ENCODE assay signal across 1 cellular context in the genomic region with DNA sequence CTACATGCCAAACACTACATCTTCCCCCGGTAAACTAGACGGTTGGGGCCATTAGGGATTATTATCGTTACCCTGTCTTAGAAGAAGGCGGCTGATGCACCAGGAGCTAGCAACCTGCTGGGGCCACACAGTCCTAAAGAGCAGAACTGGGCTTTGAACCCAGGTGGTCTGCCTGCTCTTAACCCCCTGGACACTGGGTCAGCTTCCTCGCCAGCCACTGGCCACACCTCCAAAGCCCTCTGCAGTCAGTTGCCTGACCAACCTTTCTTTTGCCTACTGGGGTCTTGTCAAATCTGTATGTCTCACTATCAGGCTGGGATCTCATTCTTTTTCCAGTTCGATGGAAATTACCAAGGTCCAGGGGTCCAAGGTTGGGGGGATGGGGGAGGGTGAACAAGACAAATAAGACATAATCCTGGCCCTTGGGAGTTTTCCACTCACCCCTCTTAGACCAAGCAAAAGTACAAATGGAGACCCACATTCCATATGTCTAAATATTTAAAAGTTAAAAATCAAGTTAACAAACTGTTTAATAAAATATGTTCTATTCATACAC.
A peak's percentile ranks its signal among the peaks of the same experiment; 100 is the strongest.
TF ChIP-seq lines count a peak whose summit lies in the region.

No MANE protein-coding gene starts in this region.

TF ChIP-seq in HepG2, 621 proteins besides CTCF, POLR2A, EP300 and RAD21 (continued from another document and continues in another):
- TF ChIP-seq, protein P1, sequence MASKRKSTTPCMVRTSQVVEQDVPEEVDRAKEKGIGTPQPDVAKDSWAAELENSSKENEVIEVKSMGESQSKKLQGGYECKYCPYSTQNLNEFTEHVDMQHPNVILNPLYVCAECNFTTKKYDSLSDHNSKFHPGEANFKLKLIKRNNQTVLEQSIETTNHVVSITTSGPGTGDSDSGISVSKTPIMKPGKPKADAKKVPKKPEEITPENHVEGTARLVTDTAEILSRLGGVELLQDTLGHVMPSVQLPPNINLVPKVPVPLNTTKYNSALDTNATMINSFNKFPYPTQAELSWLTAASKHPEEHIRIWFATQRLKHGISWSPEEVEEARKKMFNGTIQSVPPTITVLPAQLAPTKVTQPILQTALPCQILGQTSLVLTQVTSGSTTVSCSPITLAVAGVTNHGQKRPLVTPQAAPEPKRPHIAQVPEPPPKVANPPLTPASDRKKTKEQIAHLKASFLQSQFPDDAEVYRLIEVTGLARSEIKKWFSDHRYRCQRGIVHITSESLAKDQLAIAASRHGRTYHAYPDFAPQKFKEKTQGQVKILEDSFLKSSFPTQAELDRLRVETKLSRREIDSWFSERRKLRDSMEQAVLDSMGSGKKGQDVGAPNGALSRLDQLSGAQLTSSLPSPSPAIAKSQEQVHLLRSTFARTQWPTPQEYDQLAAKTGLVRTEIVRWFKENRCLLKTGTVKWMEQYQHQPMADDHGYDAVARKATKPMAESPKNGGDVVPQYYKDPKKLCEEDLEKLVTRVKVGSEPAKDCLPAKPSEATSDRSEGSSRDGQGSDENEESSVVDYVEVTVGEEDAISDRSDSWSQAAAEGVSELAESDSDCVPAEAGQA (IDR thresholded peaks at IDR 0.05; ENCODE audit: low read depth) = no peak
- TF ChIP-seq, protein P1 (CRISPR knock-in tag; IDR thresholded peaks at IDR 0.05; ENCODE audit: borderline replicate concordance) = no peak
- TF ChIP-seq, protein P2, sequence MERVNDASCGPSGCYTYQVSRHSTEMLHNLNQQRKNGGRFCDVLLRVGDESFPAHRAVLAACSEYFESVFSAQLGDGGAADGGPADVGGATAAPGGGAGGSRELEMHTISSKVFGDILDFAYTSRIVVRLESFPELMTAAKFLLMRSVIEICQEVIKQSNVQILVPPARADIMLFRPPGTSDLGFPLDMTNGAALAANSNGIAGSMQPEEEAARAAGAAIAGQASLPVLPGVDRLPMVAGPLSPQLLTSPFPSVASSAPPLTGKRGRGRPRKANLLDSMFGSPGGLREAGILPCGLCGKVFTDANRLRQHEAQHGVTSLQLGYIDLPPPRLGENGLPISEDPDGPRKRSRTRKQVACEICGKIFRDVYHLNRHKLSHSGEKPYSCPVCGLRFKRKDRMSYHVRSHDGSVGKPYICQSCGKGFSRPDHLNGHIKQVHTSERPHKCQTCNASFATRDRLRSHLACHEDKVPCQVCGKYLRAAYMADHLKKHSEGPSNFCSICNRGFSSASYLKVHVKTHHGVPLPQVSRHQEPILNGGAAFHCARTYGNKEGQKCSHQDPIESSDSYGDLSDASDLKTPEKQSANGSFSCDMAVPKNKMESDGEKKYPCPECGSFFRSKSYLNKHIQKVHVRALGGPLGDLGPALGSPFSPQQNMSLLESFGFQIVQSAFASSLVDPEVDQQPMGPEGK (CRISPR knock-in tag; IDR thresholded peaks at IDR 0.05) = peak; percentile 9; the same call in 1 of the 2 replicates
- TF ChIP-seq CBX2 (IDR thresholded peaks at IDR 0.05; ENCODE audit: low read depth, low read length) = no peak
- TF ChIP-seq CBX2 (CRISPR knock-in tag; IDR thresholded peaks at IDR 0.05; ENCODE audit: low read depth) = no peak
- no peak for TF ChIP-seq RFXANK (CRISPR knock-in tag; IDR thresholded peaks at IDR 0.05)
- TF ChIP-seq ZNF101 (CRISPR knock-in tag; IDR thresholded peaks at IDR 0.05; ENCODE audit: borderline replicate concordance, low read depth) = no peak
- TF ChIP-seq, protein P3, sequence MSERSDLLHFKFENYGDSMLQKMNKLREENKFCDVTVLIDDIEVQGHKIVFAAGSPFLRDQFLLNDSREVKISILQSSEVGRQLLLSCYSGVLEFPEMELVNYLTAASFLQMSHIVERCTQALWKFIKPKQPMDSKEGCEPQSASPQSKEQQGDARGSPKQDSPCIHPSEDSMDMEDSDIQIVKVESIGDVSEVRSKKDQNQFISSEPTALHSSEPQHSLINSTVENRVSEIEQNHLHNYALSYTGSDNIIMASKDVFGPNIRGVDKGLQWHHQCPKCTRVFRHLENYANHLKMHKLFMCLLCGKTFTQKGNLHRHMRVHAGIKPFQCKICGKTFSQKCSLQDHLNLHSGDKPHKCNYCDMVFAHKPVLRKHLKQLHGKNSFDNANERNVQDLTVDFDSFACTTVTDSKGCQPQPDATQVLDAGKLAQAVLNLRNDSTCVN (CRISPR knock-in tag; IDR thresholded peaks at IDR 0.05; ENCODE audit: borderline replicate concordance) = no peak
- TF ChIP-seq HNF4A (CRISPR knock-in tag; IDR thresholded peaks at IDR 0.05) = peak; percentile 61; the same call in 1 of the 2 replicates
- no peak for TF ChIP-seq ZSCAN21 (CRISPR knock-in tag; IDR thresholded peaks at IDR 0.05; ENCODE audit: borderline replicate concordance)
- TF ChIP-seq, protein P4, sequence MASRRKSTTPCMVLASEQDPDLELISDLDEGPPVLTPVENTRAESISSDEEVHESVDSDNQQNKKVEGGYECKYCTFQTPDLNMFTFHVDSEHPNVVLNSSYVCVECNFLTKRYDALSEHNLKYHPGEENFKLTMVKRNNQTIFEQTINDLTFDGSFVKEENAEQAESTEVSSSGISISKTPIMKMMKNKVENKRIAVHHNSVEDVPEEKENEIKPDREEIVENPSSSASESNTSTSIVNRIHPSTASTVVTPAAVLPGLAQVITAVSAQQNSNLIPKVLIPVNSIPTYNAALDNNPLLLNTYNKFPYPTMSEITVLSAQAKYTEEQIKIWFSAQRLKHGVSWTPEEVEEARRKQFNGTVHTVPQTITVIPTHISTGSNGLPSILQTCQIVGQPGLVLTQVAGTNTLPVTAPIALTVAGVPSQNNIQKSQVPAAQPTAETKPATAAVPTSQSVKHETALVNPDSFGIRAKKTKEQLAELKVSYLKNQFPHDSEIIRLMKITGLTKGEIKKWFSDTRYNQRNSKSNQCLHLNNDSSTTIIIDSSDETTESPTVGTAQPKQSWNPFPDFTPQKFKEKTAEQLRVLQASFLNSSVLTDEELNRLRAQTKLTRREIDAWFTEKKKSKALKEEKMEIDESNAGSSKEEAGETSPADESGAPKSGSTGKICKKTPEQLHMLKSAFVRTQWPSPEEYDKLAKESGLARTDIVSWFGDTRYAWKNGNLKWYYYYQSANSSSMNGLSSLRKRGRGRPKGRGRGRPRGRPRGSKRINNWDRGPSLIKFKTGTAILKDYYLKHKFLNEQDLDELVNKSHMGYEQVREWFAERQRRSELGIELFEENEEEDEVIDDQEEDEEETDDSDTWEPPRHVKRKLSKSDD (CRISPR knock-in tag; IDR thresholded peaks at IDR 0.05; ENCODE audit: low read depth) = no peak
- TF ChIP-seq ZNF207 (IDR thresholded peaks at IDR 0.05; ENCODE audit: borderline replicate concordance) = no peak
- TF ChIP-seq, protein P5, sequence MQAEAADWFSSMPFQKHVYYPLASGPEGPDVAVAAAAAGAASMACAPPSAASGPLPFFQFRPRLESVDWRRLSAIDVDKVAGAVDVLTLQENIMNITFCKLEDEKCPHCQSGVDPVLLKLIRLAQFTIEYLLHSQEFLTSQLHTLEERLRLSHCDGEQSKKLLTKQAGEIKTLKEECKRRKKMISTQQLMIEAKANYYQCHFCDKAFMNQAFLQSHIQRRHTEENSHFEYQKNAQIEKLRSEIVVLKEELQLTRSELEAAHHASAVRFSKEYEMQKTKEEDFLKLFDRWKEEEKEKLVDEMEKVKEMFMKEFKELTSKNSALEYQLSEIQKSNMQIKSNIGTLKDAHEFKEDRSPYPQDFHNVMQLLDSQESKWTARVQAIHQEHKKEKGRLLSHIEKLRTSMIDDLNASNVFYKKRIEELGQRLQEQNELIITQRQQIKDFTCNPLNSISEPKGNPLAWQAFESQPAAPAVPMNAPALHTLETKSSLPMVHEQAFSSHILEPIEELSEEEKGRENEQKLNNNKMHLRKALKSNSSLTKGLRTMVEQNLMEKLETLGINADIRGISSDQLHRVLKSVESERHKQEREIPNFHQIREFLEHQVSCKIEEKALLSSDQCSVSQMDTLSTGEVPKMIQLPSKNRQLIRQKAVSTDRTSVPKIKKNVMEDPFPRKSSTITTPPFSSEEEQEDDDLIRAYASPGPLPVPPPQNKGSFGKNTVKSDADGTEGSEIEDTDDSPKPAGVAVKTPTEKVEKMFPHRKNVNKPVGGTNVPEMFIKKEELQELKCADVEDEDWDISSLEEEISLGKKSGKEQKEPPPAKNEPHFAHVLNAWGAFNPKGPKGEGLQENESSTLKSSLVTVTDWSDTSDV (CRISPR knock-in tag; IDR thresholded peaks at IDR 0.05) = no peak
- TF ChIP-seq, protein P6, sequence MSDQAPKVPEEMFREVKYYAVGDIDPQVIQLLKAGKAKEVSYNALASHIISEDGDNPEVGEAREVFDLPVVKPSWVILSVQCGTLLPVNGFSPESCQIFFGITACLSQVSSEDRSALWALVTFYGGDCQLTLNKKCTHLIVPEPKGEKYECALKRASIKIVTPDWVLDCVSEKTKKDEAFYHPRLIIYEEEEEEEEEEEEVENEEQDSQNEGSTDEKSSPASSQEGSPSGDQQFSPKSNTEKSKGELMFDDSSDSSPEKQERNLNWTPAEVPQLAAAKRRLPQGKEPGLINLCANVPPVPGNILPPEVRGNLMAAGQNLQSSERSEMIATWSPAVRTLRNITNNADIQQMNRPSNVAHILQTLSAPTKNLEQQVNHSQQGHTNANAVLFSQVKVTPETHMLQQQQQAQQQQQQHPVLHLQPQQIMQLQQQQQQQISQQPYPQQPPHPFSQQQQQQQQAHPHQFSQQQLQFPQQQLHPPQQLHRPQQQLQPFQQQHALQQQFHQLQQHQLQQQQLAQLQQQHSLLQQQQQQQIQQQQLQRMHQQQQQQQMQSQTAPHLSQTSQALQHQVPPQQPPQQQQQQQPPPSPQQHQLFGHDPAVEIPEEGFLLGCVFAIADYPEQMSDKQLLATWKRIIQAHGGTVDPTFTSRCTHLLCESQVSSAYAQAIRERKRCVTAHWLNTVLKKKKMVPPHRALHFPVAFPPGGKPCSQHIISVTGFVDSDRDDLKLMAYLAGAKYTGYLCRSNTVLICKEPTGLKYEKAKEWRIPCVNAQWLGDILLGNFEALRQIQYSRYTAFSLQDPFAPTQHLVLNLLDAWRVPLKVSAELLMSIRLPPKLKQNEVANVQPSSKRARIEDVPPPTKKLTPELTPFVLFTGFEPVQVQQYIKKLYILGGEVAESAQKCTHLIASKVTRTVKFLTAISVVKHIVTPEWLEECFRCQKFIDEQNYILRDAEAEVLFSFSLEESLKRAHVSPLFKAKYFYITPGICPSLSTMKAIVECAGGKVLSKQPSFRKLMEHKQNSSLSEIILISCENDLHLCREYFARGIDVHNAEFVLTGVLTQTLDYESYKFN (CRISPR knock-in tag; conservative IDR thresholded peaks at IDR 0.05) = peak; percentile 71
- no peak for TF ChIP-seq RARA (CRISPR knock-in tag; IDR thresholded peaks at IDR 0.05)
- TF ChIP-seq, protein P7, sequence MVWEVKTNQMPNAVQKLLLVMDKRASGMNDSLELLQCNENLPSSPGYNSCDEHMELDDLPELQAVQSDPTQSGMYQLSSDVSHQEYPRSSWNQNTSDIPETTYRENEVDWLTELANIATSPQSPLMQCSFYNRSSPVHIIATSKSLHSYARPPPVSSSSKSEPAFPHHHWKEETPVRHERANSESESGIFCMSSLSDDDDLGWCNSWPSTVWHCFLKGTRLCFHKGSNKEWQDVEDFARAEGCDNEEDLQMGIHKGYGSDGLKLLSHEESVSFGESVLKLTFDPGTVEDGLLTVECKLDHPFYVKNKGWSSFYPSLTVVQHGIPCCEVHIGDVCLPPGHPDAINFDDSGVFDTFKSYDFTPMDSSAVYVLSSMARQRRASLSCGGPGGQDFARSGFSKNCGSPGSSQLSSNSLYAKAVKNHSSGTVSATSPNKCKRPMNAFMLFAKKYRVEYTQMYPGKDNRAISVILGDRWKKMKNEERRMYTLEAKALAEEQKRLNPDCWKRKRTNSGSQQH (CRISPR knock-in tag; IDR thresholded peaks at IDR 0.05; ENCODE audit: low read depth) = no peak
- TF ChIP-seq, protein P8, sequence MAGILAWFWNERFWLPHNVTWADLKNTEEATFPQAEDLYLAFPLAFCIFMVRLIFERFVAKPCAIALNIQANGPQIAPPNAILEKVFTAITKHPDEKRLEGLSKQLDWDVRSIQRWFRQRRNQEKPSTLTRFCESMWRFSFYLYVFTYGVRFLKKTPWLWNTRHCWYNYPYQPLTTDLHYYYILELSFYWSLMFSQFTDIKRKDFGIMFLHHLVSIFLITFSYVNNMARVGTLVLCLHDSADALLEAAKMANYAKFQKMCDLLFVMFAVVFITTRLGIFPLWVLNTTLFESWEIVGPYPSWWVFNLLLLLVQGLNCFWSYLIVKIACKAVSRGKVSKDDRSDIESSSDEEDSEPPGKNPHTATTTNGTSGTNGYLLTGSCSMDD (CRISPR knock-in tag; IDR thresholded peaks at IDR 0.05) = no peak
- no peak for TF ChIP-seq FOXK1 (CRISPR knock-in tag; IDR thresholded peaks at IDR 0.05; ENCODE audit: borderline replicate concordance, low read depth)
- TF ChIP-seq, protein P9, sequence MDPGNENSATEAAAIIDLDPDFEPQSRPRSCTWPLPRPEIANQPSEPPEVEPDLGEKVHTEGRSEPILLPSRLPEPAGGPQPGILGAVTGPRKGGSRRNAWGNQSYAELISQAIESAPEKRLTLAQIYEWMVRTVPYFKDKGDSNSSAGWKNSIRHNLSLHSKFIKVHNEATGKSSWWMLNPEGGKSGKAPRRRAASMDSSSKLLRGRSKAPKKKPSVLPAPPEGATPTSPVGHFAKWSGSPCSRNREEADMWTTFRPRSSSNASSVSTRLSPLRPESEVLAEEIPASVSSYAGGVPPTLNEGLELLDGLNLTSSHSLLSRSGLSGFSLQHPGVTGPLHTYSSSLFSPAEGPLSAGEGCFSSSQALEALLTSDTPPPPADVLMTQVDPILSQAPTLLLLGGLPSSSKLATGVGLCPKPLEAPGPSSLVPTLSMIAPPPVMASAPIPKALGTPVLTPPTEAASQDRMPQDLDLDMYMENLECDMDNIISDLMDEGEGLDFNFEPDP (CRISPR knock-in tag; conservative IDR thresholded peaks at IDR 0.05) = no peak
- TF ChIP-seq ZNF296 (CRISPR knock-in tag; conservative IDR thresholded peaks at IDR 0.05) = no peak
- 0 out of 2 replicates have a peak, but pooled peaks have one; percentile 19 for TF ChIP-seq JUN (CRISPR knock-in tag; IDR thresholded peaks at IDR 0.05)
